21 cellular contexts compared by ENCODE assay signal in the genomic region with DNA sequence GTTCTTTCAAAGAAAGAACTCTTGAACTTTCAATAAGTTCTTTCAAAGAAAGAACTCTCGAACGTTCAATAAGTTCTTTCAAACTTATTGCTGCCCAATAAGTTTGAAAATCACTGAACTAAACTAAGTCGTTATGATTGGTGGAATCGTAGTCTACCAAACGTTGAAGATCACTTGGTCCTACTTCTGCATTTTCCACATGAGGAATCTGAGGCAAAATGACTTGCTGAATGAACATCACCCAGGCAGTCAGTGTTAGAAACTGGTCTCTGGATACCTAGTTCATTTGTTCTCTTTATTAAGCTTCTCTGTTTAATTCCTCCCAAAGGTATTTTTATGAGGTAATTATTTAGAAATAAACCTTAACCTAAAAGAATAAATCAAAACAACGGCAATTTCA.
"Had no signal": no experiment of that assay in that cellular context is flagged by ENCODE, and none has a peak within 500 bp of the region (broad histone marks: within the 10 kb centered on the region; RNA-seq: fewer than 3 reads in every experiment).

No MANE protein-coding gene starts in this region.

- ATAC-seq: activated CD8-positive, alpha-beta T cell treated with anti-CD3 and anti-CD28 coated beads, Interleukin-2, amount 10 ng/mL, durations not matched to agents 7 days and 5 days; activated naive CD8-positive, alpha-beta T cell treated with anti-CD3 and anti-CD28 coated beads, Interleukin-2, amount 50 U/mL, for 24 hours; left lobe of liver had no signal

- H3K27me3 ChIP-seq: ascending aorta, breast epithelium, esophagus squamous epithelium, neutrophil, sigmoid colon had no signal

- H3K4me3 ChIP-seq: ascending aorta, breast epithelium, esophagus squamous epithelium, sigmoid colon had no signal

- H3K4me3 Mint-ChIP-seq: activated CD8-positive, alpha-beta T cell treated with anti-CD3 and anti-CD28 coated beads, Interleukin-2, amount 10 ng/mL, durations not matched to agents 7 days and 5 days; activated naive CD8-positive, alpha-beta T cell treated with anti-CD3 and anti-CD28 coated beads, Interleukin-2, amount 50 U/mL, for 24 hours had no signal

- H3K27me3 Mint-ChIP-seq: activated naive CD8-positive, alpha-beta T cell treated with anti-CD3 and anti-CD28 coated beads, Interleukin-2, amount 50 U/mL, for 24 hours had no signal

- FAIRE-seq: endothelial cell of umbilical vein, keratinocyte had no signal

- H3K4me1 ChIP-seq: parathyroid adenoma had no signal

- H3K36me3 Mint-ChIP-seq: natural killer cell had no signal

- H3K36me3 ChIP-seq: ascending aorta, breast epithelium, esophagus squamous epithelium, neutrophil, sigmoid colon had no signal

- H3K9me3 Mint-ChIP-seq: activated naive CD8-positive, alpha-beta T cell treated with anti-CD3 and anti-CD28 coated beads, Interleukin-2, amount 50 U/mL, for 24 hours; natural killer cell had no signal

- H3K27ac ChIP-seq: ascending aorta, breast epithelium, esophagus squamous epithelium, neutrophil, parathyroid adenoma, sigmoid colon, VCaP had no signal

- DNase-seq: activated CD8-positive, alpha-beta memory T cell treated with anti-CD3 and anti-CD28 coated beads, Interleukin-2, amount 50 U/mL, for 4 hours; activated CD8-positive, alpha-beta T cell treated with anti-CD3 and anti-CD28 coated beads, Interleukin-2, amount 10 ng/mL, durations not matched to agents 7 days and 5 days; activated naive CD4-positive, alpha-beta T cell; activated naive CD8-positive, alpha-beta T cell treated with anti-CD3 and anti-CD28 coated beads, Interleukin-2, amount 50 U/mL, for 24 hours; cerebellar nuclear complex; effector CD8-positive, alpha-beta T cell; esophagus squamous epithelium; hippocampal formation; mammary epithelial cell; natural killer cell; sigmoid colon; stimulated activated CD4-positive, alpha-beta T cell treated with anti-CD3 and anti-CD28 coated beads, Interleukin-1b, Interleukin-23, amount 100 ng/mL, for 48 hours; T-helper 9 cell had no signal

- H3K9me3 ChIP-seq: ascending aorta, breast epithelium, esophagus squamous epithelium, neutrophil, sigmoid colon had no signal
